ENCODE assay signal across 1 cellular context in genomic region chr13:114140131-114140908, GRCh38.
TF ChIP-seq lines count a peak whose summit lies in the region.

No MANE protein-coding gene starts in this region.

TF ChIP-seq in GM23338, 12 proteins besides CTCF, POLR2A, EP300 and RAD21 (continued from another document):
- TF ChIP-seq, protein P1, sequence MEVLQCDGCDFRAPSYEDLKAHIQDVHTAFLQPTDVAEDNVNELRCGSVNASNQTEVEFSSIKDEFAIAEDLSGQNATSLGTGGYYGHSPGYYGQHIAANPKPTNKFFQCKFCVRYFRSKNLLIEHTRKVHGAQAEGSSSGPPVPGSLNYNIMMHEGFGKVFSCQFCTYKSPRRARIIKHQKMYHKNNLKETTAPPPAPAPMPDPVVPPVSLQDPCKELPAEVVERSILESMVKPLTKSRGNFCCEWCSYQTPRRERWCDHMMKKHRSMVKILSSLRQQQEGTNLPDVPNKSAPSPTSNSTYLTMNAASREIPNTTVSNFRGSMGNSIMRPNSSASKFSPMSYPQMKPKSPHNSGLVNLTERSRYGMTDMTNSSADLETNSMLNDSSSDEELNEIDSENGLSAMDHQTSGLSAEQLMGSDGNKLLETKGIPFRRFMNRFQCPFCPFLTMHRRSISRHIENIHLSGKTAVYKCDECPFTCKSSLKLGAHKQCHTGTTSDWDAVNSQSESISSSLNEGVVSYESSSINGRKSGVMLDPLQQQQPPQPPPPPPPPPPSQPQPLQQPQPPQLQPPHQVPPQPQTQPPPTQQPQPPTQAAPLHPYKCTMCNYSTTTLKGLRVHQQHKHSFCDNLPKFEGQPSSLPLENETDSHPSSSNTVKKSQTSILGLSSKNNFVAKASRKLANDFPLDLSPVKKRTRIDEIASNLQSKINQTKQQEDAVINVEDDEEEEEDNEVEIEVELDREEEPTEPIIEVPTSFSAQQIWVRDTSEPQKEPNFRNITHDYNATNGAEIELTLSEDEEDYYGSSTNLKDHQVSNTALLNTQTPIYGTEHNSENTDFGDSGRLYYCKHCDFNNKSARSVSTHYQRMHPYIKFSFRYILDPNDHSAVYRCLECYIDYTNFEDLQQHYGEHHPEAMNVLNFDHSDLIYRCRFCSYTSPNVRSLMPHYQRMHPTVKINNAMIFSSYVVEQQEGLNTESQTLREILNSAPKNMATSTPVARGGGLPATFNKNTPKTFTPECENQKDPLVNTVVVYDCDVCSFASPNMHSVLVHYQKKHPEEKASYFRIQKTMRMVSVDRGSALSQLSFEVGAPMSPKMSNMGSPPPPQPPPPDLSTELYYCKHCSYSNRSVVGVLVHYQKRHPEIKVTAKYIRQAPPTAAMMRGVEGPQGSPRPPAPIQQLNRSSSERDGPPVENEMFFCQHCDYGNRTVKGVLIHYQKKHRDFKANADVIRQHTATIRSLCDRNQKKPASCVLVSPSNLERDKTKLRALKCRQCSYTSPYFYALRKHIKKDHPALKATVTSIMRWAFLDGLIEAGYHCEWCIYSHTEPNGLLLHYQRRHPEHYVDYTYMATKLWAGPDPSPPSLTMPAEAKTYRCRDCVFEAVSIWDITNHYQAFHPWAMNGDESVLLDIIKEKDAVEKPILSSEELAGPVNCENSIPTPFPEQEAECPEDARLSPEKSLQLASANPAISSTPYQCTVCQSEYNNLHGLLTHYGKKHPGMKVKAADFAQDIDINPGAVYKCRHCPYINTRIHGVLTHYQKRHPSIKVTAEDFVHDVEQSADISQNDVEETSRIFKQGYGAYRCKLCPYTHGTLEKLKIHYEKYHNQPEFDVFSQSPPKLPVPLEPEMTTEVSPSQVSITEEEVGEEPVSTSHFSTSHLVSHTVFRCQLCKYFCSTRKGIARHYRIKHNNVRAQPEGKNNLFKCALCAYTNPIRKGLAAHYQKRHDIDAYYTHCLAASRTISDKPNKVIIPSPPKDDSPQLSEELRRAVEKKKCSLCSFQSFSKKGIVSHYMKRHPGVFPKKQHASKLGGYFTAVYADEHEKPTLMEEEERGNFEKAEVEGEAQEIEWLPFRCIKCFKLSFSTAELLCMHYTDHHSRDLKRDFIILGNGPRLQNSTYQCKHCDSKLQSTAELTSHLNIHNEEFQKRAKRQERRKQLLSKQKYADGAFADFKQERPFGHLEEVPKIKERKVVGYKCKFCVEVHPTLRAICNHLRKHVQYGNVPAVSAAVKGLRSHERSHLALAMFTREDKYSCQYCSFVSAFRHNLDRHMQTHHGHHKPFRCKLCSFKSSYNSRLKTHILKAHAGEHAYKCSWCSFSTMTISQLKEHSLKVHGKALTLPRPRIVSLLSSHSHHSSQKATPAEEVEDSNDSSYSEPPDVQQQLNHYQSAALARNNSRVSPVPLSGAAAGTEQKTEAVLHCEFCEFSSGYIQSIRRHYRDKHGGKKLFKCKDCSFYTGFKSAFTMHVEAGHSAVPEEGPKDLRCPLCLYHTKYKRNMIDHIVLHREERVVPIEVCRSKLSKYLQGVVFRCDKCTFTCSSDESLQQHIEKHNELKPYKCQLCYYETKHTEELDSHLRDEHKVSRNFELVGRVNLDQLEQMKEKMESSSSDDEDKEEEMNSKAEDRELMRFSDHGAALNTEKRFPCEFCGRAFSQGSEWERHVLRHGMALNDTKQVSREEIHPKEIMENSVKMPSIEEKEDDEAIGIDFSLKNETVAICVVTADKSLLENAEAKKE (CRISPR knock-in tag; IDR thresholded peaks at IDR 0.05) = no peak
- no peak for TF ChIP-seq ZNF114 (CRISPR knock-in tag; IDR thresholded peaks at IDR 0.05)
- TF ChIP-seq CREB1 (CRISPR knock-in tag; IDR thresholded peaks at IDR 0.05; ENCODE audit: low read depth) = no peak
- no peak for TF ChIP-seq EZH2 (IDR thresholded peaks at IDR 0.05; ENCODE audit: low read depth, unreplicated experiment)
TF ChIP-seq in GM23338: peak in this region for 0.
